In genomic region chr2:113174369-113174735, GRCh38 we compare ENCODE assay signal across 9 cellular contexts. TPM values are rescaled to one million over a fixed set of nuclear protein-coding genes. Genes with fewer than 3 reads are reported as not detected.
DNase-seq lines count a peak whose midpoint lies in the region; ATAC-seq, FAIRE-seq and TF ChIP-seq lines count a peak whose summit lies in the region.
"Had no signal": no experiment of that assay in that cellular context is flagged by ENCODE, and none has a peak within 500 bp of the region (broad histone marks: within the 10 kb centered on the region; RNA-seq: fewer than 3 reads in every experiment).

No MANE protein-coding gene starts in this region.

- no TSS peak for BruUV-seq in Caco-2 (replicated peaks; lab: Mats Ljungman, UMichigan)

- H3T11ph ChIP-seq in H9 (ENCODE audit: low read length) = no peak overlapping the region

- H3K36me3 ChIP-seq in heart right ventricle = no peaks in the 10 kb centered on the region
- H3K36me3 ChIP-seq in mucosa of rectum (ENCODE audit: control insufficient read depth in 2 of 2, insufficient read depth in 2 of 2, low read length in 2 of 2) = peaks cover 0 to 2% of the 10 kb centered on the region in 2 donors
- no peaks in the 10 kb centered on the region for H3K36me3 ChIP-seq in Caco-2 (ENCODE audit: control insufficient read depth, insufficient read depth, low read length)

- no peak overlapping the region for H4K91ac ChIP-seq in H9 (ENCODE audit: insufficient read length, low read depth, low read length)

- H2BK20ac ChIP-seq in H9 (ENCODE audit: low read depth, low read length, poor library complexity, severe bottlenecking) = no peak overlapping the region

- H4K8ac ChIP-seq in H9 (replicated peaks; ENCODE audit: insufficient read length, low read depth, low read length) = no peak overlapping the region

- peaks cover 10% of the 10 kb centered on the region for H3K9me3 Mint-ChIP-seq in activated T-helper 1 cell treated with anti-CD3 and anti-CD28 coated beads, Interleukin-12 subunit alpha, Interleukin-12 subunit beta, Interleukin-2, Interleukin-4 antibody, amounts not matched to agents 30 ng/mL and 10 ng/mL and 1 ng/mL, durations not matched to agents 14 hours and 24 hours and 36 hours
- H3K9me3 Mint-ChIP-seq in H9 = no peaks in the 10 kb centered on the region
- no peaks in the 10 kb centered on the region for H3K9me3 Mint-ChIP-seq in Caco-2 (ENCODE audit: unreplicated experiment)

- TF ChIP-seq CTCF in heart right ventricle (IDR thresholded peaks at IDR 0.05) (no peak), H9 (conservative IDR thresholded peaks at IDR 0.05) (no peak), Caco-2 (IDR thresholded peaks at IDR 0.05; ENCODE audit: insufficient read depth in 1 of 2, low read depth in 1 of 2, low read length in 1 of 2, severe bottlenecking in 1 of 2, unreplicated experiment in 1 of 2) (no peak), D721Med (IDR thresholded peaks at IDR 0.05; ENCODE audit: insufficient read depth, missing control alignments) (no peak)

- no peaks in the 10 kb centered on the region for H3K79me1 ChIP-seq in H9 (ENCODE audit: insufficient read depth, low read depth, low read length, poor library complexity, severe bottlenecking)

- H3K36me3 Mint-ChIP-seq in activated T-helper 1 cell treated with anti-CD3 and anti-CD28 coated beads, Interleukin-12 subunit alpha, Interleukin-12 subunit beta, Interleukin-2, Interleukin-4 antibody, amounts not matched to agents 30 ng/mL and 10 ng/mL and 1 ng/mL, durations not matched to agents 14 hours and 24 hours and 36 hours (ENCODE audit: low read depth) = peaks cover 52% of the 10 kb centered on the region
- no peaks in the 10 kb centered on the region; a peak in 2 of 7 replicates for H3K36me3 Mint-ChIP-seq in H9 (ENCODE audit: insufficient read depth in 1 of 3, low read depth in 3 of 3)
- no peaks in the 10 kb centered on the region for H3K36me3 Mint-ChIP-seq in Caco-2 (ENCODE audit: insufficient read depth, unreplicated experiment)

- no peak overlapping the region for H2AK5ac ChIP-seq in H9 (ENCODE audit: insufficient read length, low read length)

- no peak for FAIRE-seq in D721Med (lab: Jason Lieb, UNC)

- no peak for DNase-seq in heart right ventricle
- no peak for DNase-seq in cardiac septum (ENCODE audit: low spot score)
- DNase-seq in activated T-helper 1 cell treated with anti-CD3 and anti-CD28 coated beads, Interleukin-12 subunit alpha, Interleukin-12 subunit beta, Interleukin-2, Interleukin-4 antibody, amounts not matched to agents 30 ng/mL and 10 ng/mL and 1 ng/mL, durations not matched to agents 14 hours and 24 hours and 36 hours (ENCODE audit: low spot score) = no peak
- no peak for DNase-seq in stimulated activated CD4-positive, alpha-beta T cell treated with anti-CD3 and anti-CD28 coated beads, Interleukin-15, amount 100 ng/mL, for 24 hours
- no peak for DNase-seq in H9
- no peak for DNase-seq in Caco-2
- DNase-seq in D721Med (ENCODE audit: insufficient read length, low spot score) = no peak
- DNase-seq: NCI-H446 treated with DMSO at 0.1 percent for 48 hours had no signal

- no peak overlapping the region for H3K18ac ChIP-seq in H9 (ENCODE audit: insufficient read length, low read depth, low read length)

- H2AFZ ChIP-seq in H9 (ENCODE audit: low read length) = no peak overlapping the region

- H3K9me3 ChIP-seq in heart right ventricle (no peaks in the 10 kb centered on the region), mucosa of rectum (ENCODE audit: control insufficient read depth in 2 of 2, low read length in 2 of 2) (no peaks in the 10 kb centered on the region), H9 (ENCODE audit: control insufficient read depth, low read depth, low read length) (no peaks in the 10 kb centered on the region), Caco-2 (no peaks in the 10 kb centered on the region)

- H3K23ac ChIP-seq in H9 (ENCODE audit: insufficient read length, low read depth, low read length) = no peak overlapping the region

- peak overlapping the region in 3 of 10 donors; percentile 53 to 91 (median 69) for H3K27ac ChIP-seq in heart right ventricle
- peak overlapping the region in 1 of 2 donors; percentile 84 for H3K27ac ChIP-seq in mucosa of rectum (ENCODE audit: low read depth in 2 of 2, low read length in 2 of 2)
- no peak overlapping the region for H3K27ac ChIP-seq in H9 (ENCODE audit: insufficient read length, low read depth, low read length)

- H2BK12ac ChIP-seq in H9 (ENCODE audit: insufficient read length, low read depth, low read length) = no peak overlapping the region

- H3K9ac ChIP-seq in mucosa of rectum (ENCODE audit: low read depth in 1 of 2, low read length in 2 of 2) (peak overlapping the region in 1 of 2 donors; percentile 43), H9 (ENCODE audit: extremely low read depth, insufficient read length, low read length) (no peak overlapping the region)

- no peak overlapping the region for H2BK5ac ChIP-seq in H9 (ENCODE audit: insufficient read length, low read length)

- H3K27ac Mint-ChIP-seq in activated T-helper 1 cell treated with anti-CD3 and anti-CD28 coated beads, Interleukin-12 subunit alpha, Interleukin-12 subunit beta, Interleukin-2, Interleukin-4 antibody, amounts not matched to agents 30 ng/mL and 10 ng/mL and 1 ng/mL, durations not matched to agents 14 hours and 24 hours and 36 hours = peak overlapping the region; percentile 93
- H3K27ac Mint-ChIP-seq in H9 = no peak overlapping the region; a peak in 1 of 7 replicates
- H3K27ac Mint-ChIP-seq in Caco-2 (ENCODE audit: unreplicated experiment) = no peak overlapping the region

- peaks cover 0 to 4% (median 0%) of the 10 kb centered on the region in 7 donors for H3K27me3 ChIP-seq in heart right ventricle
- no peaks in the 10 kb centered on the region for H3K27me3 ChIP-seq in mucosa of rectum (ENCODE audit: control insufficient read depth in 2 of 2, insufficient read depth in 2 of 2, low read length in 2 of 2)
- H3K27me3 ChIP-seq in H9 (ENCODE audit: insufficient read depth, low read length) = no peaks in the 10 kb centered on the region
- H3K27me3 ChIP-seq in Caco-2 (replicated peaks; ENCODE audit: control insufficient read depth, insufficient read depth, low read length) = no peaks in the 10 kb centered on the region

- CTCF ChIA-PET in Caco-2 (lab: Charles Lee) = interaction anchor here (1.1 to 2.0 kb wide), 4 partner anchors 18 to 38 kb away, joined by 3 to 9 read pairs (median 6); no protein-coding TSS in a partner anchor

- H3K4me1 Mint-ChIP-seq in activated T-helper 1 cell treated with anti-CD3 and anti-CD28 coated beads, Interleukin-12 subunit alpha, Interleukin-12 subunit beta, Interleukin-2, Interleukin-4 antibody, amounts not matched to agents 30 ng/mL and 10 ng/mL and 1 ng/mL, durations not matched to agents 14 hours and 24 hours and 36 hours (ENCODE audit: low read depth) = peaks cover 72% of the 10 kb centered on the region
- H3K4me1 Mint-ChIP-seq in H9 (peaks cover 18 to 21% of the 10 kb centered on the region in 2 experiments), Caco-2 (ENCODE audit: low read depth, unreplicated experiment) (peaks cover 5% of the 10 kb centered on the region)

- no peak overlapping the region for H4K5ac ChIP-seq in H9 (ENCODE audit: insufficient read length, low read depth, low read length)

- H3K4me1 ChIP-seq in heart right ventricle (peaks cover 0 to 45% (median 0%) of the 10 kb centered on the region in 9 donors), mucosa of rectum (ENCODE audit: control insufficient read depth in 2 of 2, insufficient read depth in 2 of 2, low read length in 2 of 2) (peaks cover 4 to 16% of the 10 kb centered on the region in 2 donors), H9 (ENCODE audit: insufficient read depth, low read length) (no peaks in the 10 kb centered on the region; the same call in 1 of the 2 replicates), Caco-2 (peaks cover 6% of the 10 kb centered on the region)

- no peaks in the 10 kb centered on the region for H4K20me1 ChIP-seq in H9 (ENCODE audit: control insufficient read depth, insufficient read depth, insufficient read length)

- intact Hi-C loops in heart right ventricle (cut with DNase I) = no loop called here
- intact Hi-C loops in cardiac septum (cut with DNase I) = no loop called here
- intact Hi-C loops in activated T-helper 1 cell treated with anti-CD3 and anti-CD28 coated beads, Interleukin-12 subunit alpha, Interleukin-12 subunit beta, Interleukin-2, Interleukin-4 antibody, amounts not matched to agents 30 ng/mL and 10 ng/mL and 1 ng/mL, durations not matched to agents 14 hours and 24 hours and 36 hours (cut with micrococcal nuclease) = loop anchor here (2.0 to 10.0 kb wide), 4 partner anchors 60 to 900 kb away; partner anchors contain the start of genes SLC20A1 and ZC3H6
- intact Hi-C loops in Caco-2 (cut with micrococcal nuclease; ENCODE audit: unreplicated experiment) = no loop called here

- H2BK120ac ChIP-seq in H9 (ENCODE audit: low read depth, low read length, poor library complexity, severe bottlenecking) = no peak overlapping the region

- peaks cover 3% of the 10 kb centered on the region for H3K27me3 Mint-ChIP-seq in activated T-helper 1 cell treated with anti-CD3 and anti-CD28 coated beads, Interleukin-12 subunit alpha, Interleukin-12 subunit beta, Interleukin-2, Interleukin-4 antibody, amounts not matched to agents 30 ng/mL and 10 ng/mL and 1 ng/mL, durations not matched to agents 14 hours and 24 hours and 36 hours (ENCODE audit: insufficient read depth)
- H3K27me3 Mint-ChIP-seq in H9 (ENCODE audit: low read depth) (no peaks in the 10 kb centered on the region; the same call in none of the 2 replicates), Caco-2 (ENCODE audit: insufficient read depth, unreplicated experiment) (no peaks in the 10 kb centered on the region)

- no peaks in the 10 kb centered on the region for H3K79me2 ChIP-seq in H9 (ENCODE audit: insufficient read depth, low read length)

- peak overlapping the region; percentile 89 for H3K4me3 Mint-ChIP-seq in activated T-helper 1 cell treated with anti-CD3 and anti-CD28 coated beads, Interleukin-12 subunit alpha, Interleukin-12 subunit beta, Interleukin-2, Interleukin-4 antibody, amounts not matched to agents 30 ng/mL and 10 ng/mL and 1 ng/mL, durations not matched to agents 14 hours and 24 hours and 36 hours
- no peak overlapping the region for H3K4me3 Mint-ChIP-seq in H9
- no peak overlapping the region for H3K4me3 Mint-ChIP-seq in Caco-2 (ENCODE audit: unreplicated experiment)

- POLR2A ChIA-PET in Caco-2 (lab: Charles Lee) = no interaction called here

- no peak overlapping the region for H3K4me2 ChIP-seq in H9 (ENCODE audit: insufficient read depth, insufficient read length, low read length)

- no peak overlapping the region; the same call in 1 of the 2 replicates for H3K14ac ChIP-seq in H9 (ENCODE audit: insufficient read depth, low read length)

- no peak overlapping the region for H3K4ac ChIP-seq in H9 (ENCODE audit: low read depth, low read length)

- no peak overlapping the region for H2BK15ac ChIP-seq in H9 (ENCODE audit: low read depth, low read length)

- H3K56ac ChIP-seq in H9 (ENCODE audit: insufficient read length, low read depth, low read length) = no peak overlapping the region

- no peaks in the 10 kb centered on the region for H3K23me2 ChIP-seq in H9 (ENCODE audit: insufficient read length, low read depth, low read length, poor library complexity, severe bottlenecking)

- ATAC-seq in heart right ventricle = no peak

- H3K4me3 ChIP-seq in heart right ventricle (peak overlapping the region in 6 of 10 donors; percentile 3 to 62 (median 18)), mucosa of rectum (ENCODE audit: low read length in 2 of 2) (peak overlapping the region; percentile 30 to 58), Caco-2 (ENCODE audit: low read depth, low read length) (no peak overlapping the region)

- WGBS in heart right ventricle, 2 donors = 83 to 86% methylated on average over 3 of the region's 3 CpGs
- WGBS in H9 (ENCODE audit: extremely low coverage, insufficient read length, low lambda C conversion rate) = no CpG with 5 or more reads among the region's 3 CpGs

RNA-seq across cellular contexts. Expression of gene PSD4, which starts 0.6 kb away (rescaled TPM):
- total RNA-seq in heart right ventricle (10 to 100 TPM in 1 of 10 donors, 1 to 10 TPM in 9; 1.0 to 13.0 (median 2.1) TPM), cardiac septum (2.3 TPM), H9 (2021) (1.0 and 1.5 TPM in 2 replicates), Caco-2 (2022) (15.5 and 18.7 TPM in 2 replicates)
- polyA plus RNA-seq in heart right ventricle = 1 to 10 TPM; 1.0 to 1.3 TPM
- 249 and 257 TPM in 2 replicates for total RNA-seq in activated T-helper 1 cell treated with anti-CD3 and anti-CD28 coated beads, Interleukin-12 subunit alpha, Interleukin-12 subunit beta, Interleukin-2, Interleukin-4 antibody, amounts not matched to agents 30 ng/mL and 10 ng/mL and 1 ng/mL, durations not matched to agents 14 hours and 24 hours and 36 hours

RNA-seq across cellular contexts. Expression of gene IL1RN, which starts 47.0 kb away (rescaled TPM):
- 1 to 10 TPM in 2 of 10 donors, under 1 TPM in 6, not detected in 2; 0.22 to 9.2 (median 0.86) TPM for total RNA-seq in heart right ventricle
- polyA plus RNA-seq in heart right ventricle = under 1 TPM; 0.22 to 0.87 TPM
- 0.59 TPM for total RNA-seq in cardiac septum
- total RNA-seq in activated T-helper 1 cell treated with anti-CD3 and anti-CD28 coated beads, Interleukin-12 subunit alpha, Interleukin-12 subunit beta, Interleukin-2, Interleukin-4 antibody, amounts not matched to agents 30 ng/mL and 10 ng/mL and 1 ng/mL, durations not matched to agents 14 hours and 24 hours and 36 hours = 4.2 and 4.7 TPM in 2 replicates
- not detected in 2 replicates for total RNA-seq in H9 (2021)
- not detected in 2 replicates for total RNA-seq in Caco-2 (2022)

Comparison
In these comparisons a context has a peak if more than half of its experiments do, and no peak if none do; other contexts are left out.
1. RNA of gene PSD4, which starts 0.6 kb away (total RNA-seq): 249 to 257 TPM in activated T-helper 1 cell treated with anti-CD3 and anti-CD28 coated beads, Interleukin-12 subunit alpha, Interleukin-12 subunit beta, Interleukin-2, Interleukin-4 antibody, amounts not matched to agents 30 ng/mL and 10 ng/mL and 1 ng/mL, durations not matched to agents 14 hours and 24 hours and 36 hours; 15.5 to 18.7 TPM in Caco-2, 2.3 TPM in cardiac septum (single experiment), 1.0 to 13.0 TPM in heart right ventricle and 1.0 to 1.5 TPM in H9; every median in the first group is over 10 times any median in the second.